Comparison of ENCODE assay signal across 11 cellular contexts in genomic region chr7:50379082-50379481, GRCh38.
DNase-seq lines count a peak whose midpoint lies in the region; ATAC-seq and TF ChIP-seq lines count a peak whose summit lies in the region.
"Had no signal": no experiment of that assay in that cellular context is flagged by ENCODE, and none has a peak within 500 bp of the region (broad histone marks: within the 10 kb centered on the region; RNA-seq: fewer than 3 reads in every experiment).

No MANE protein-coding gene starts in this region.

- CTCF ChIA-PET in MCF 10A (lab: Yijun Ruan, JAX), result interaction anchor here (0.6 to 1.8 kb wide), 3 partner anchors 14 to 230 kb away, joined by 3 to 4 read pairs (median 3); no protein-coding TSS in a partner anchor

- peak overlapping the region; percentile 18 for H3K9ac ChIP-seq in ES-I3 (ENCODE audit: low read depth, low read length)

- POLR2A ChIA-PET in MCF 10A (lab: Yijun Ruan, JAX), result no interaction called here
- POLR2A ChIA-PET in naive thymus-derived CD8-positive, alpha-beta T cell (lab: Charles Lee), result interaction anchor here (0.7 to 44.8 kb wide), 3 partner anchors 9 to 66 kb away, joined by 3 to 1553 read pairs (median 3); partner anchors contain the start of gene IKZF1

- H3K27ac Mint-ChIP-seq in MCF 10A (ENCODE audit: low read depth, unreplicated experiment) (no peak overlapping the region), osteocyte (ENCODE audit: unreplicated experiment) (no peak overlapping the region)
- peak overlapping the region in 9 of 10 donors; percentile 47 to 94 (median 85) for H3K27ac Mint-ChIP-seq in naive thymus-derived CD8-positive, alpha-beta T cell

- H3K36me3 ChIP-seq in ES-I3 (ENCODE audit: insufficient read depth, low read length), result no peaks in the 10 kb centered on the region
- H3K36me3 ChIP-seq: Peyer's patch, uterus had no signal

- no peak for ATAC-seq in naive thymus-derived CD8-positive, alpha-beta T cell
- ATAC-seq in HG02610 (IDR thresholded peaks at IDR 0.05; ENCODE audit: unreplicated experiment) (no peak), GM18858 (IDR thresholded peaks at IDR 0.05; ENCODE audit: unreplicated experiment) (no peak), GM21447 (IDR thresholded peaks at IDR 0.05; ENCODE audit: unreplicated experiment) (no peak)

- peaks cover 49% of the 10 kb centered on the region for H3K4me1 ChIP-seq in ES-I3 (ENCODE audit: insufficient read depth, low read length)
- H3K4me1 ChIP-seq: Peyer's patch, uterus had no signal

- no TSS peak for BruUV-seq in MCF 10A (replicated peaks; lab: Mats Ljungman, UMichigan)

- DNase-seq in NCI-H2227 (lab: John Stamatoyannopoulos, UW; ENCODE audit: unreplicated experiment) (peak; percentile 5), MCF 10A (ENCODE audit: unreplicated experiment) (peak; percentile 90), osteocyte (ENCODE audit: extremely low spot score, unreplicated experiment) (no peak)
- DNase-seq in naive thymus-derived CD8-positive, alpha-beta T cell, result no peak
- DNase-seq: effector CD8-positive, alpha-beta T cell; Peyer's patch; uterus had no signal

- no peaks in the 10 kb centered on the region for H3K4me1 Mint-ChIP-seq in MCF 10A (ENCODE audit: insufficient read depth, unreplicated experiment)
- H3K4me1 Mint-ChIP-seq in naive thymus-derived CD8-positive, alpha-beta T cell, result peaks cover 29 to 97% (median 95%) of the 10 kb centered on the region in 4 donors
- no peaks in the 10 kb centered on the region for H3K4me1 Mint-ChIP-seq in osteocyte (ENCODE audit: unreplicated experiment)

- intact Hi-C loops in MCF 10A (cut with micrococcal nuclease), result no loop called here

- no peak for TF ChIP-seq CTCF in MCF 10A (IDR thresholded peaks at IDR 0.05; ENCODE audit: unreplicated experiment)
- TF ChIP-seq CTCF in osteocyte (IDR thresholded peaks at IDR 0.05), result no peak

- no peaks in the 10 kb centered on the region for H3K27me3 Mint-ChIP-seq in MCF 10A (ENCODE audit: insufficient read depth, unreplicated experiment)
- H3K27me3 Mint-ChIP-seq in naive thymus-derived CD8-positive, alpha-beta T cell, result no peaks in the 10 kb centered on the region
- peaks cover 10% of the 10 kb centered on the region for H3K27me3 Mint-ChIP-seq in osteocyte (ENCODE audit: unreplicated experiment)

- H3K9me3 Mint-ChIP-seq in MCF 10A (ENCODE audit: unreplicated experiment) (no peaks in the 10 kb centered on the region), osteocyte (ENCODE audit: unreplicated experiment) (no peaks in the 10 kb centered on the region)
- no peaks in the 10 kb centered on the region for H3K9me3 Mint-ChIP-seq in naive thymus-derived CD8-positive, alpha-beta T cell

- H3K9me3 ChIP-seq in ES-I3 (ENCODE audit: control insufficient read depth, insufficient read depth, low read length), result no peaks in the 10 kb centered on the region
- H3K9me3 ChIP-seq: Peyer's patch, uterus had no signal

- H3K36me3 Mint-ChIP-seq in MCF 10A (ENCODE audit: insufficient read depth, unreplicated experiment), result no peaks in the 10 kb centered on the region
- peaks cover 5 to 96% (median 46%) of the 10 kb centered on the region in 3 donors for H3K36me3 Mint-ChIP-seq in naive thymus-derived CD8-positive, alpha-beta T cell
- no peaks in the 10 kb centered on the region for H3K36me3 Mint-ChIP-seq in osteocyte (ENCODE audit: unreplicated experiment)

- peak overlapping the region; percentile 6 for H3K4me3 Mint-ChIP-seq in MCF 10A (ENCODE audit: unreplicated experiment)
- H3K4me3 Mint-ChIP-seq in naive thymus-derived CD8-positive, alpha-beta T cell, result peak overlapping the region in 5 of 10 donors; percentile 2 to 59 (median 10)
- H3K4me3 Mint-ChIP-seq in osteocyte (ENCODE audit: unreplicated experiment), result no peak overlapping the region

Comparison
In these comparisons a context has a peak if more than half of its experiments do, and no peak if none do; other contexts are left out.
1. DNase-seq: peak in NCI-H2227 (single experiment) and MCF 10A (single experiment); none in naive thymus-derived CD8-positive, alpha-beta T cell (0 of 10) and osteocyte (single experiment).
2. H3K27ac Mint-ChIP-seq: peak in naive thymus-derived CD8-positive, alpha-beta T cell (9 of 10); none in MCF 10A (single experiment) and osteocyte (single experiment).